Comparison of ENCODE assay signal across 29 cellular contexts in the genomic region with DNA sequence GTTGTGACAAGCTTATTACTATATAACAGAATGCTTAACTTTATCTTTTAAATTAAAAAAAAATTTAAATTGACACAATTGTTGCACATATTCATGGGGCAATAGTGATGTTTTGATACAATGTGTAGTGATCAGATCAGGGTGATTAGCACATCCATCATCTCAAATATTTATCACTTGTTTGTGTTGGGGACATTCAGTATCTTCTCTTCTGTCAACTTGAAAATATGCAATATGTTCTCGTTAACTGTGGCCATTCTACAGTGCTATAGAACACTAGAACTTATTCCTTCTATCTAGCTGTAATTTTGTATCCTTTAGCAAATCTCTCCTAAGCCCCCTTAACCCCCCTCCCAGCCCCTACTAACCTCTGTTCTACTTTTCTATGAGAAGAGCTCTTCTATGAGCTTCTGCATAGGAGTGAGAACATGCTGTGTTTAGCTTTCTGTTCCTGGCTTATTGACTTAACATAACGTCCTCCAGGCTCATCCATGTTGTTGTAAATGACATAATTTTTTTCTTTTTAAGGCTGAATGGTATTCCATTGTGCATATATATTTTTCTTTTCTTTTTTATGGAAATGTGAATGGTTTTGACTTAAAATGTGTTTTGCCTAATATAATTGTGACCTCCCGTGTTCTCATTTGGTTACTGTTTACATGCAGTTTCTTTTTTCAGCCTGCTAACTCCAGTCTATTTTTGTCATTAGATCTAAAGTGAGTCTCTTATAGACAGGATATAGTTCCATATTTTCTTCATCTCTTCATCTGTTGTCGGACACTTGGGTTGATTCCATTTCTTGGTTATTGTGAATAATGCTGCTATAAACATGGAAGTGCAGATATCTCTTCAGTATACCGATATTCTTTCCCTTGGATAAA.
"Had no signal": no experiment of that assay in that cellular context is flagged by ENCODE, and none has a peak within 500 bp of the region (broad histone marks: within the 10 kb centered on the region; RNA-seq: fewer than 3 reads in every experiment).

No MANE protein-coding gene starts in this region.

- H3K9me3 ChIP-seq: SJSA1 had no signal

- H3K4me3 Mint-ChIP-seq: activated CD8-positive, alpha-beta memory T cell treated with anti-CD3 and anti-CD28 coated beads, Interleukin-2, amount 10 ng/mL, durations not matched to agents 7 days and 5 days; activated naive CD4-positive, alpha-beta T cell treated with anti-CD3 and anti-CD28 coated beads, Interleukin-2, amount 50 U/mL, for 24 hours; activated T-cell treated with anti-CD3 and anti-CD28 coated beads, Interleukin-2, amount 50 U/mL, for 24 hours; activated T-helper 1 cell treated with anti-CD3 and anti-CD28 coated beads, Interleukin-12 subunit alpha, Interleukin-12 subunit beta, Interleukin-2, Interleukin-4 antibody, amounts not matched to agents 30 ng/mL and 10 ng/mL and 1 ng/mL, durations not matched to agents 14 hours and 24 hours and 36 hours; T-helper 1 cell treated with Interleukin-12 subunit alpha and Interleukin-12 subunit beta and Interleukin-4 antibody, amounts not matched to agents 30 μg/mL and 1 μg/mL, for 36 hours; WTC11 had no signal

- H3K27me3 ChIP-seq: SJSA1 had no signal

- H3K36me3 ChIP-seq: SJSA1 had no signal

- H3K4me3 ChIP-seq: SJSA1 had no signal

- DNase-seq: activated CD4-positive, alpha-beta T cell treated with anti-CD3 and anti-CD28 coated beads for 48 hours; activated CD4-positive, alpha-beta T cell treated with anti-CD3 and anti-CD28 coated beads, Interleukin-2, amount 50 U/mL, for 4 hours; activated CD4-positive, CD25-positive, alpha-beta regulatory T cell treated with anti-CD3 and anti-CD28 coated beads, Interleukin-2, amount 50 U/mL, for 72 hours; activated CD8-positive, alpha-beta memory T cell treated with anti-CD3 and anti-CD28 coated beads, Interleukin-2, amount 10 ng/mL, durations not matched to agents 7 days and 5 days; activated effector memory CD4-positive, alpha-beta T cell treated with Interleukin-2 at 50 U/mL for 16 hours; activated naive CD4-positive, alpha-beta T cell; activated T-cell treated with anti-CD3 and anti-CD28 coated beads, Interleukin-2, amount 50 U/mL, for 24 hours; aorta; KG1; NCI-H1092; NCI-H1417; NCI-H1930; NCI-H2107; NCI-H2171 treated with DMSO at 0.1 percent for 48 hours; NCI-H226; NCI-H82; NK-92 treated with Interleukin-12 subunit alpha and Interleukin-12 subunit beta, amount 100 ng/mL, for 24 hours; OCI-M1; RPMI8226; SHP77; T-helper 9 cell had no signal

- H3K36me3 Mint-ChIP-seq: WTC11 had no signal

- H3K27ac Mint-ChIP-seq: activated CD8-positive, alpha-beta memory T cell treated with anti-CD3 and anti-CD28 coated beads, Interleukin-2, amount 10 ng/mL, durations not matched to agents 7 days and 5 days; activated naive CD4-positive, alpha-beta T cell treated with anti-CD3 and anti-CD28 coated beads, Interleukin-2, amount 50 U/mL, for 24 hours; activated T-cell treated with anti-CD3 and anti-CD28 coated beads, Interleukin-2, amount 50 U/mL, for 24 hours; activated T-helper 1 cell treated with anti-CD3 and anti-CD28 coated beads, Interleukin-12 subunit alpha, Interleukin-12 subunit beta, Interleukin-2, Interleukin-4 antibody, amounts not matched to agents 30 ng/mL and 10 ng/mL and 1 ng/mL, durations not matched to agents 14 hours and 24 hours and 36 hours; T-helper 1 cell treated with Interleukin-12 subunit alpha and Interleukin-12 subunit beta and Interleukin-4 antibody, amounts not matched to agents 30 μg/mL and 1 μg/mL, for 36 hours; WTC11 had no signal

- ATAC-seq: activated CD8-positive, alpha-beta memory T cell treated with anti-CD3 and anti-CD28 coated beads, Interleukin-2, amount 10 ng/mL, durations not matched to agents 7 days and 5 days; Panc1; SK-N-SH treated with all-trans-retinoic acid at 6 μM for 48 hours; WTC11 had no signal

- H3K27ac ChIP-seq: SJSA1 had no signal

- H3K9me3 Mint-ChIP-seq: activated naive CD4-positive, alpha-beta T cell treated with anti-CD3 and anti-CD28 coated beads, Interleukin-2, amount 50 U/mL, for 24 hours; activated T-cell treated with anti-CD3 and anti-CD28 coated beads, Interleukin-2, amount 50 U/mL, for 24 hours; central memory CD8-positive, alpha-beta T cell; WTC11 had no signal

- H3K4me1 ChIP-seq: SJSA1 had no signal

- H3K27me3 Mint-ChIP-seq: activated CD8-positive, alpha-beta memory T cell treated with anti-CD3 and anti-CD28 coated beads, Interleukin-2, amount 10 ng/mL, durations not matched to agents 7 days and 5 days; activated naive CD4-positive, alpha-beta T cell treated with anti-CD3 and anti-CD28 coated beads, Interleukin-2, amount 50 U/mL, for 24 hours; activated T-cell treated with anti-CD3 and anti-CD28 coated beads, Interleukin-2, amount 50 U/mL, for 24 hours; central memory CD8-positive, alpha-beta T cell had no signal
